Comparison of ENCODE assay signal across 8 cellular contexts in the genomic region with DNA sequence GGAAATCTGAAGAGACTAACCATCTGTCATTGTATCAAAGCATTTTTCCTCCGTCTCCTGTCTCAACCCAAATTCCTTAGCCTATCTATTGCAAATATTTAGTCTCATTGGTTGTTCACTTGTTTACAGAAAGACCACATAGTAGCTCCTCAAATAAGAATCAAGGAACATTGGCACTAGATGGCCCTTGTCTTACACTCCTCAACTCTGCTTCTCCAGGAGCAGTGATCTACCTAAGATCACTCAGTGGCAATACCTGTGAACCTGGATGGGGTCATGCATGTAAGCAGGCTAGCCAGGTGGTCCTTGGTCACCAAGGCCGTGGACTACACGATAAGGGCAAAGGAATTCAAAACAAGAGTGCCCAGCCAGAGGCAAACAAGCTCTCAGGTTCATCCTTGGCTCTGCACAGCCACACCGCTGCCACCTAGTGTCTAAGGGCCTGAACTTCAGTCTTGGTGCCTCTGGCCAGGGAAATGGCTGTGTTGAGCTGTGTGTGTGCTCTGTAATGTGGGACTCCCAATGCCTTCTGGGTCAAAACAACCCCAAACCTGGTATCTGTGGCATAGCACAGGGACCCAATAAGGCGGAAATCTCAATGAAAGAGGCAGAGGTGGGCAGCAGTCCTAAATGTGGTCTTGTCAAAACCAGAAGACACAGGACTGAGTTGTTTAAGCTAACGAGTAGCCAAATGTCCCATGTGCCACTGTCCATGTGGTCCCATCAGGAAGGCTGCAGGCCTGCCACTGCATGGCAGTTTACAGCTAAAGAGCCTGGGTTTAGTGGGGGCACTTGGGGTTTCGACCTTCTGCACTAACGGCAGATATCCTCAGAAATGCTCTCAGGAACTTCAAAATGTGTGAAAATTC. TPM values are rescaled to one million over a fixed set of nuclear protein-coding genes. Genes with fewer than 3 reads are reported as not detected.
DNase-seq lines count a peak whose midpoint lies in the region; ATAC-seq, FAIRE-seq and TF ChIP-seq lines count a peak whose summit lies in the region.

No MANE protein-coding gene starts in this region.

- H2AFZ ChIP-seq in mesenchymal stem cell (ENCODE audit: low read depth, low read length) = no peak overlapping the region

- peaks cover 28 to 36% of the 10 kb centered on the region in 2 experiments for H3K36me3 ChIP-seq in mesenchymal stem cell (ENCODE audit: control insufficient read depth in 1 of 2, insufficient read depth in 2 of 2, low read depth in 1 of 2, low read length in 2 of 2)

- no peak overlapping the region for H3K4me3 ChIP-seq in mesenchymal stem cell (ENCODE audit: insufficient read depth in 1 of 2, low read depth in 1 of 2, low read length in 2 of 2)

- DNase-seq in D721Med (ENCODE audit: insufficient read length, low spot score) (peak; percentile 66), HPDE6-E6E7 (ENCODE audit: extremely low spot score) (peak; percentile 81), NCI-H82 treated with DMSO at 0.1 percent for 48 hours (lab: John Stamatoyannopoulos, UW; ENCODE audit: unreplicated experiment) (peak; percentile 81), ecto neural progenitor cell (ENCODE audit: low spot score) (peak; percentile 81), mesenchymal stem cell (peak; percentile 73)
- DNase-seq in activated CD4-positive, alpha-beta memory T cell treated with anti-CD3 and anti-CD28 coated beads for 36 hours = peak; percentile 82
- peak; percentile 13 to 36 for DNase-seq in stimulated activated CD8-positive, alpha-beta memory T cell treated with anti-CD3 and anti-CD28 coated beads, Interleukin-2, amount 100 ng/mL, for 1 hour (ENCODE audit: low read depth in 2 of 2)

- H4K8ac ChIP-seq in mesenchymal stem cell (ENCODE audit: low read length) = no peak overlapping the region

- ATAC-seq in GM21381 (IDR thresholded peaks at IDR 0.05; ENCODE audit: unreplicated experiment) = peak; percentile 77

- H3K9ac ChIP-seq in mesenchymal stem cell (ENCODE audit: low read length) = peak overlapping the region; percentile 85

- peak overlapping the region; percentile 58 for H2AK5ac ChIP-seq in mesenchymal stem cell (ENCODE audit: low read length, severe bottlenecking)

- peak; percentile 32 for FAIRE-seq in D721Med (lab: Jason Lieb, UNC)

- H3K9me3 ChIP-seq in mesenchymal stem cell (ENCODE audit: control insufficient read depth, low read length) = no peaks in the 10 kb centered on the region

- POLR2A ChIA-PET in activated CD4-positive, alpha-beta memory T cell treated with anti-CD3 and anti-CD28 coated beads for 36 hours (lab: Charles Lee) = no interaction called here

- H3K9me3 Mint-ChIP-seq in activated CD4-positive, alpha-beta memory T cell treated with anti-CD3 and anti-CD28 coated beads for 36 hours = no peaks in the 10 kb centered on the region

- intact Hi-C loops in activated CD4-positive, alpha-beta memory T cell treated with anti-CD3 and anti-CD28 coated beads for 36 hours (cut with micrococcal nuclease) = loop anchor here (1.0 to 5.0 kb wide), 4 partner anchors 147 to 481 kb away; no protein-coding TSS in a partner anchor

- H3K18ac ChIP-seq in mesenchymal stem cell (ENCODE audit: low read depth in 1 of 2, low read length in 2 of 2) = peak overlapping the region in 1 of 2 experiments; percentile 55

- 44% methylated on average over 7 of the region's 8 CpGs for WGBS in mesenchymal stem cell

- H3K4me3 Mint-ChIP-seq in activated CD4-positive, alpha-beta memory T cell treated with anti-CD3 and anti-CD28 coated beads for 36 hours = no peak overlapping the region

- no peak overlapping the region for H2BK5ac ChIP-seq in mesenchymal stem cell (ENCODE audit: low read depth, low read length, poor library complexity, severe bottlenecking)

- no peak overlapping the region for H2BK12ac ChIP-seq in mesenchymal stem cell (ENCODE audit: low read length in 2 of 2)

- H3K4me2 ChIP-seq in mesenchymal stem cell (ENCODE audit: low read length, poor library complexity, severe bottlenecking) = no peak overlapping the region

- H3K79me1 ChIP-seq in mesenchymal stem cell (replicated peaks; ENCODE audit: low read length, poor library complexity, severe bottlenecking) = peaks cover 8% of the 10 kb centered on the region

- H3K36me3 Mint-ChIP-seq in activated CD4-positive, alpha-beta memory T cell treated with anti-CD3 and anti-CD28 coated beads for 36 hours = no peaks in the 10 kb centered on the region

- peaks cover 17% of the 10 kb centered on the region for H3K4me1 ChIP-seq in mesenchymal stem cell (ENCODE audit: control insufficient read depth, insufficient read depth, low read depth, low read length)

- no peaks in the 10 kb centered on the region for H3K4me1 Mint-ChIP-seq in activated CD4-positive, alpha-beta memory T cell treated with anti-CD3 and anti-CD28 coated beads for 36 hours (ENCODE audit: low read depth)

- no peaks in the 10 kb centered on the region for H3K27me3 ChIP-seq in mesenchymal stem cell (ENCODE audit: control insufficient read depth in 1 of 2, insufficient read depth in 1 of 2, low read length in 2 of 2)

- no peak overlapping the region for H3K27ac Mint-ChIP-seq in activated CD4-positive, alpha-beta memory T cell treated with anti-CD3 and anti-CD28 coated beads for 36 hours

- H2BK120ac ChIP-seq in mesenchymal stem cell (ENCODE audit: low read depth, low read length) = no peak overlapping the region

- no peak overlapping the region for H4K91ac ChIP-seq in mesenchymal stem cell (ENCODE audit: low read length)

- H3K23ac ChIP-seq in mesenchymal stem cell (ENCODE audit: low read length in 2 of 2) = peak overlapping the region in 1 of 2 experiments; percentile 29

- TF ChIP-seq CTCF in D721Med (IDR thresholded peaks at IDR 0.05; ENCODE audit: insufficient read depth, missing control alignments) = peak; percentile 99

- no peak overlapping the region for H3K4ac ChIP-seq in mesenchymal stem cell (ENCODE audit: low read depth in 1 of 2, low read length in 2 of 2)

- H3K27me3 Mint-ChIP-seq in activated CD4-positive, alpha-beta memory T cell treated with anti-CD3 and anti-CD28 coated beads for 36 hours = no peaks in the 10 kb centered on the region

- H3K14ac ChIP-seq in mesenchymal stem cell (ENCODE audit: low read length in 2 of 2) = no peak overlapping the region

- no peak overlapping the region for H3K27ac ChIP-seq in mesenchymal stem cell (ENCODE audit: low read length, poor library complexity, severe bottlenecking)

- no peak overlapping the region for H2BK15ac ChIP-seq in mesenchymal stem cell (ENCODE audit: low read depth, poor library complexity, severe bottlenecking)

- CTCF ChIA-PET in activated CD4-positive, alpha-beta memory T cell treated with anti-CD3 and anti-CD28 coated beads for 36 hours (lab: Charles Lee) = interaction anchor here (0.6 to 4.7 kb wide), 72 partner anchors 10 to 555 kb away, joined by 3 to 46 read pairs (median 4); partner anchors contain the start of genes DCAF6, MPC2 and SFT2D2

RNA-seq across cellular contexts. Expression of gene GPR161, which starts 54.5 kb away (rescaled TPM):
- under 1 TPM; 0.88 to 0.97 TPM for total RNA-seq in activated CD4-positive, alpha-beta memory T cell treated with anti-CD3 and anti-CD28 coated beads for 36 hours
- 6.1 TPM for polyA plus RNA-seq in mesenchymal stem cell (2013, experiment 1 of 2)
- 5.8 TPM for polyA plus RNA-seq in mesenchymal stem cell (2013, experiment 2 of 2)

Comparison
In these comparisons a context has a peak if more than half of its experiments do, and no peak if none do; other contexts are left out.
1. DNase-seq: peak in every context shown above with its lines; median percentile 82 in activated CD4-positive, alpha-beta memory T cell treated with anti-CD3 and anti-CD28 coated beads for 36 hours; 81 in HPDE6-E6E7; 81 in NCI-H82 treated with DMSO at 0.1 percent for 48 hours; 81 in ecto neural progenitor cell; 73 in mesenchymal stem cell; 66 in D721Med; 24 in stimulated activated CD8-positive, alpha-beta memory T cell treated with anti-CD3 and anti-CD28 coated beads, Interleukin-2, amount 100 ng/mL, for 1 hour.